In the genomic region with DNA sequence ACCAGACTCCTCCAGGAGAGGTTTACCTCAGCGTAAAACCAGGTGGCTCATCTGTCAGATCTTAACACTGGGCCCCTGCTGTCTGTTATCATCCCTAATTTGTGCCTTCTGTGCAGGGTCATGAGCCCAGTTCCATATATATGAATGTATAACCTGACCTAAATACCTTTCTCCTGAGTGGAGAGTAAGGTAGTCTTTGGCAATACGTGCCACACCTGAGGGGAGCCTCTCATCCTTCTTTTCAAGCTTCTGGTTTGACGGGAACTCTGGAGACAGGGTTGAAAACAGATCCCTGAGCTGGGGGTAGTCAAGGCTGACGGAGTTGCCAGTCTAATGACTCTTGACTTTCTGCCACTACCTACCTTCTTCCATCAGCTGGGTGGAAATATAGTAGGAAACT, we compare ENCODE assay signal across 2 cellular contexts.
TF ChIP-seq lines count a peak whose summit lies in the region.

No MANE protein-coding gene starts in this region.

TF ChIP-seq in SK-N-SH, 30 proteins besides CTCF, POLR2A, EP300 and RAD21 (continued from another document):
- TF ChIP-seq FOXM1 (IDR thresholded peaks at IDR 0.05; ENCODE audit: low read depth) (no peak), TAF1 (IDR thresholded peaks at IDR 0.05; ENCODE audit: borderline replicate concordance, low read depth, low read length) (no peak), FOXJ3 (CRISPR knock-in tag; IDR thresholded peaks at IDR 0.05) (no peak), CHD2 (IDR thresholded peaks at IDR 0.05; ENCODE audit: low read length, partially characterized antibody) (no peak), RFX5 (IDR thresholded peaks at IDR 0.05; ENCODE audit: low read length) (no peak), MXI1 (IDR thresholded peaks at IDR 0.05; ENCODE audit: low read depth, low read length) (no peak), SMC3 (IDR thresholded peaks at IDR 0.05; ENCODE audit: low read depth, low read length) (no peak), NFIC (IDR thresholded peaks at IDR 0.05; ENCODE audit: borderline replicate concordance) (no peak)
- TF ChIP-seq, protein P1, sequence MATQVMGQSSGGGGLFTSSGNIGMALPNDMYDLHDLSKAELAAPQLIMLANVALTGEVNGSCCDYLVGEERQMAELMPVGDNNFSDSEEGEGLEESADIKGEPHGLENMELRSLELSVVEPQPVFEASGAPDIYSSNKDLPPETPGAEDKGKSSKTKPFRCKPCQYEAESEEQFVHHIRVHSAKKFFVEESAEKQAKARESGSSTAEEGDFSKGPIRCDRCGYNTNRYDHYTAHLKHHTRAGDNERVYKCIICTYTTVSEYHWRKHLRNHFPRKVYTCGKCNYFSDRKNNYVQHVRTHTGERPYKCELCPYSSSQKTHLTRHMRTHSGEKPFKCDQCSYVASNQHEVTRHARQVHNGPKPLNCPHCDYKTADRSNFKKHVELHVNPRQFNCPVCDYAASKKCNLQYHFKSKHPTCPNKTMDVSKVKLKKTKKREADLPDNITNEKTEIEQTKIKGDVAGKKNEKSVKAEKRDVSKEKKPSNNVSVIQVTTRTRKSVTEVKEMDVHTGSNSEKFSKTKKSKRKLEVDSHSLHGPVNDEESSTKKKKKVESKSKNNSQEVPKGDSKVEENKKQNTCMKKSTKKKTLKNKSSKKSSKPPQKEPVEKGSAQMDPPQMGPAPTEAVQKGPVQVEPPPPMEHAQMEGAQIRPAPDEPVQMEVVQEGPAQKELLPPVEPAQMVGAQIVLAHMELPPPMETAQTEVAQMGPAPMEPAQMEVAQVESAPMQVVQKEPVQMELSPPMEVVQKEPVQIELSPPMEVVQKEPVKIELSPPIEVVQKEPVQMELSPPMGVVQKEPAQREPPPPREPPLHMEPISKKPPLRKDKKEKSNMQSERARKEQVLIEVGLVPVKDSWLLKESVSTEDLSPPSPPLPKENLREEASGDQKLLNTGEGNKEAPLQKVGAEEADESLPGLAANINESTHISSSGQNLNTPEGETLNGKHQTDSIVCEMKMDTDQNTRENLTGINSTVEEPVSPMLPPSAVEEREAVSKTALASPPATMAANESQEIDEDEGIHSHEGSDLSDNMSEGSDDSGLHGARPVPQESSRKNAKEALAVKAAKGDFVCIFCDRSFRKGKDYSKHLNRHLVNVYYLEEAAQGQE (IDR thresholded peaks at IDR 0.05; ENCODE audit: low read depth, low read length): no peak
- TF ChIP-seq, protein P2, sequence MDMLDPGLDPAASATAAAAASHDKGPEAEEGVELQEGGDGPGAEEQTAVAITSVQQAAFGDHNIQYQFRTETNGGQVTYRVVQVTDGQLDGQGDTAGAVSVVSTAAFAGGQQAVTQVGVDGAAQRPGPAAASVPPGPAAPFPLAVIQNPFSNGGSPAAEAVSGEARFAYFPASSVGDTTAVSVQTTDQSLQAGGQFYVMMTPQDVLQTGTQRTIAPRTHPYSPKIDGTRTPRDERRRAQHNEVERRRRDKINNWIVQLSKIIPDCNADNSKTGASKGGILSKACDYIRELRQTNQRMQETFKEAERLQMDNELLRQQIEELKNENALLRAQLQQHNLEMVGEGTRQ (IDR thresholded peaks at IDR 0.05; ENCODE audit: borderline replicate concordance, low read depth, low read length): no peak
- TF ChIP-seq, protein P3, sequence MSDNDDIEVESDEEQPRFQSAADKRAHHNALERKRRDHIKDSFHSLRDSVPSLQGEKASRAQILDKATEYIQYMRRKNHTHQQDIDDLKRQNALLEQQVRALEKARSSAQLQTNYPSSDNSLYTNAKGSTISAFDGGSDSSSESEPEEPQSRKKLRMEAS (IDR thresholded peaks at IDR 0.05; ENCODE audit: low read depth): no peak
TF ChIP-seq in SK-N-SH: peak in this region for 0.

TF ChIP-seq in SK-N-SH treated with all-trans-retinoic acid at 6 μM for 48 hours, 23 proteins besides CTCF, POLR2A, EP300 and RAD21:
- TF ChIP-seq, protein P4, sequence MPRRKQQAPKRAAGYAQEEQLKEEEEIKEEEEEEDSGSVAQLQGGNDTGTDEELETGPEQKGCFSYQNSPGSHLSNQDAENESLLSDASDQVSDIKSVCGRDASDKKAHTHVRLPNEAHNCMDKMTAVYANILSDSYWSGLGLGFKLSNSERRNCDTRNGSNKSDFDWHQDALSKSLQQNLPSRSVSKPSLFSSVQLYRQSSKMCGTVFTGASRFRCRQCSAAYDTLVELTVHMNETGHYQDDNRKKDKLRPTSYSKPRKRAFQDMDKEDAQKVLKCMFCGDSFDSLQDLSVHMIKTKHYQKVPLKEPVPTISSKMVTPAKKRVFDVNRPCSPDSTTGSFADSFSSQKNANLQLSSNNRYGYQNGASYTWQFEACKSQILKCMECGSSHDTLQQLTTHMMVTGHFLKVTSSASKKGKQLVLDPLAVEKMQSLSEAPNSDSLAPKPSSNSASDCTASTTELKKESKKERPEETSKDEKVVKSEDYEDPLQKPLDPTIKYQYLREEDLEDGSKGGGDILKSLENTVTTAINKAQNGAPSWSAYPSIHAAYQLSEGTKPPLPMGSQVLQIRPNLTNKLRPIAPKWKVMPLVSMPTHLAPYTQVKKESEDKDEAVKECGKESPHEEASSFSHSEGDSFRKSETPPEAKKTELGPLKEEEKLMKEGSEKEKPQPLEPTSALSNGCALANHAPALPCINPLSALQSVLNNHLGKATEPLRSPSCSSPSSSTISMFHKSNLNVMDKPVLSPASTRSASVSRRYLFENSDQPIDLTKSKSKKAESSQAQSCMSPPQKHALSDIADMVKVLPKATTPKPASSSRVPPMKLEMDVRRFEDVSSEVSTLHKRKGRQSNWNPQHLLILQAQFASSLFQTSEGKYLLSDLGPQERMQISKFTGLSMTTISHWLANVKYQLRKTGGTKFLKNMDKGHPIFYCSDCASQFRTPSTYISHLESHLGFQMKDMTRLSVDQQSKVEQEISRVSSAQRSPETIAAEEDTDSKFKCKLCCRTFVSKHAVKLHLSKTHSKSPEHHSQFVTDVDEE (CRISPR knock-in tag; IDR thresholded peaks at IDR 0.05): no peak
- TF ChIP-seq ESRRG (CRISPR knock-in tag; IDR thresholded peaks at IDR 0.05): no peak
- no peak for TF ChIP-seq GLIS3 (CRISPR knock-in tag; IDR thresholded peaks at IDR 0.05)
- no peak for TF ChIP-seq BACH2 (CRISPR knock-in tag; IDR thresholded peaks at IDR 0.05; ENCODE audit: borderline replicate concordance)
- TF ChIP-seq ZFP3 (CRISPR knock-in tag; IDR thresholded peaks at IDR 0.05): no peak
- TF ChIP-seq ZNF565 (CRISPR knock-in tag; conservative IDR thresholded peaks at IDR 0.05; ENCODE audit: low read depth): no peak
- no peak for TF ChIP-seq PPARA (CRISPR knock-in tag; IDR thresholded peaks at IDR 0.05; ENCODE audit: borderline replicate concordance)
- TF ChIP-seq, protein P5, sequence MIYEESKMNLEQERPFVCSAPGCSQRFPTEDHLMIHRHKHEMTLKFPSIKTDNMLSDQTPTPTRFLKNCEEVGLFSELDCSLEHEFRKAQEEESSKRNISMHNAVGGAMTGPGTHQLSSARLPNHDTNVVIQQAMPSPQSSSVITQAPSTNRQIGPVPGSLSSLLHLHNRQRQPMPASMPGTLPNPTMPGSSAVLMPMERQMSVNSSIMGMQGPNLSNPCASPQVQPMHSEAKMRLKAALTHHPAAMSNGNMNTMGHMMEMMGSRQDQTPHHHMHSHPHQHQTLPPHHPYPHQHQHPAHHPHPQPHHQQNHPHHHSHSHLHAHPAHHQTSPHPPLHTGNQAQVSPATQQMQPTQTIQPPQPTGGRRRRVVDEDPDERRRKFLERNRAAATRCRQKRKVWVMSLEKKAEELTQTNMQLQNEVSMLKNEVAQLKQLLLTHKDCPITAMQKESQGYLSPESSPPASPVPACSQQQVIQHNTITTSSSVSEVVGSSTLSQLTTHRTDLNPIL (CRISPR knock-in tag; IDR thresholded peaks at IDR 0.05; ENCODE audit: low read depth): no peak
- TF ChIP-seq, protein P6, sequence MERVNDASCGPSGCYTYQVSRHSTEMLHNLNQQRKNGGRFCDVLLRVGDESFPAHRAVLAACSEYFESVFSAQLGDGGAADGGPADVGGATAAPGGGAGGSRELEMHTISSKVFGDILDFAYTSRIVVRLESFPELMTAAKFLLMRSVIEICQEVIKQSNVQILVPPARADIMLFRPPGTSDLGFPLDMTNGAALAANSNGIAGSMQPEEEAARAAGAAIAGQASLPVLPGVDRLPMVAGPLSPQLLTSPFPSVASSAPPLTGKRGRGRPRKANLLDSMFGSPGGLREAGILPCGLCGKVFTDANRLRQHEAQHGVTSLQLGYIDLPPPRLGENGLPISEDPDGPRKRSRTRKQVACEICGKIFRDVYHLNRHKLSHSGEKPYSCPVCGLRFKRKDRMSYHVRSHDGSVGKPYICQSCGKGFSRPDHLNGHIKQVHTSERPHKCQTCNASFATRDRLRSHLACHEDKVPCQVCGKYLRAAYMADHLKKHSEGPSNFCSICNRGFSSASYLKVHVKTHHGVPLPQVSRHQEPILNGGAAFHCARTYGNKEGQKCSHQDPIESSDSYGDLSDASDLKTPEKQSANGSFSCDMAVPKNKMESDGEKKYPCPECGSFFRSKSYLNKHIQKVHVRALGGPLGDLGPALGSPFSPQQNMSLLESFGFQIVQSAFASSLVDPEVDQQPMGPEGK (CRISPR knock-in tag; IDR thresholded peaks at IDR 0.05; ENCODE audit: borderline replicate concordance): no peak
- no peak for TF ChIP-seq ZFP30 (CRISPR knock-in tag; IDR thresholded peaks at IDR 0.05)
- no peak for TF ChIP-seq ZNF70 (CRISPR knock-in tag; IDR thresholded peaks at IDR 0.05)
- TF ChIP-seq SNAI2 (CRISPR knock-in tag; IDR thresholded peaks at IDR 0.05): no peak
- no peak for TF ChIP-seq CSDC2 (CRISPR knock-in tag; IDR thresholded peaks at IDR 0.05)
- TF ChIP-seq, protein P7, sequence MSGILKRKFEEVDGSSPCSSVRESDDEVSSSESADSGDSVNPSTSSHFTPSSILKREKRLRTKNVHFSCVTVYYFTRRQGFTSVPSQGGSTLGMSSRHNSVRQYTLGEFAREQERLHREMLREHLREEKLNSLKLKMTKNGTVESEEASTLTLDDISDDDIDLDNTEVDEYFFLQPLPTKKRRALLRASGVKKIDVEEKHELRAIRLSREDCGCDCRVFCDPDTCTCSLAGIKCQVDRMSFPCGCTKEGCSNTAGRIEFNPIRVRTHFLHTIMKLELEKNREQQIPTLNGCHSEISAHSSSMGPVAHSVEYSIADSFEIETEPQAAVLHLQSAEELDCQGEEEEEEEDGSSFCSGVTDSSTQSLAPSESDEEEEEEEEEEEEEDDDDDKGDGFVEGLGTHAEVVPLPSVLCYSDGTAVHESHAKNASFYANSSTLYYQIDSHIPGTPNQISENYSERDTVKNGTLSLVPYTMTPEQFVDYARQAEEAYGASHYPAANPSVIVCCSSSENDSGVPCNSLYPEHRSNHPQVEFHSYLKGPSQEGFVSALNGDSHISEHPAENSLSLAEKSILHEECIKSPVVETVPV (CRISPR knock-in tag; IDR thresholded peaks at IDR 0.05): no peak
- TF ChIP-seq OSR1 (CRISPR knock-in tag; IDR thresholded peaks at IDR 0.05): no peak
- TF ChIP-seq, protein P8, sequence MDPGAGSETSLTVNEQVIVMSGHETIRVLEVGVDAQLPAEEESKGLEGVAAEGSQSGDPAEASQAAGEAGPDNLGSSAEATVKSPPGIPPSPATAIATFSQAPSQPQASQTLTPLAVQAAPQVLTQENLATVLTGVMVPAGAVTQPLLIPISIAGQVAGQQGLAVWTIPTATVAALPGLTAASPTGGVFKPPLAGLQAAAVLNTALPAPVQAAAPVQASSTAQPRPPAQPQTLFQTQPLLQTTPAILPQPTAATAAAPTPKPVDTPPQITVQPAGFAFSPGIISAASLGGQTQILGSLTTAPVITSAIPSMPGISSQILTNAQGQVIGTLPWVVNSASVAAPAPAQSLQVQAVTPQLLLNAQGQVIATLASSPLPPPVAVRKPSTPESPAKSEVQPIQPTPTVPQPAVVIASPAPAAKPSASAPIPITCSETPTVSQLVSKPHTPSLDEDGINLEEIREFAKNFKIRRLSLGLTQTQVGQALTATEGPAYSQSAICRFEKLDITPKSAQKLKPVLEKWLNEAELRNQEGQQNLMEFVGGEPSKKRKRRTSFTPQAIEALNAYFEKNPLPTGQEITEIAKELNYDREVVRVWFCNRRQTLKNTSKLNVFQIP (CRISPR knock-in tag; IDR thresholded peaks at IDR 0.05; ENCODE audit: borderline replicate concordance, low read depth): no peak
- no peak for TF ChIP-seq ZC3H10 (CRISPR knock-in tag; IDR thresholded peaks at IDR 0.05)
